Comparison of ENCODE assay signal across 8 cellular contexts in genomic region chr5:138975098-138975847, GRCh38.
A peak's percentile ranks its signal among the peaks of the same experiment; 100 is the strongest.
DNase-seq lines count a peak whose midpoint lies in the region; ATAC-seq and TF ChIP-seq lines count a peak whose summit lies in the region.

No MANE protein-coding gene starts in this region.

- no peak overlapping the region for H2BK5ac ChIP-seq in neuronal stem cell (ENCODE audit: low read length)

- H3K9ac ChIP-seq in neuronal stem cell (ENCODE audit: low read depth, low read length, poor library complexity), result peak overlapping the region; percentile 61

- intact Hi-C loops in esophagus squamous epithelium (cut with DNase I), result no loop called here

- H3K23ac ChIP-seq in neuronal stem cell (ENCODE audit: low read depth, low read length, poor library complexity), result no peak overlapping the region

- H4K8ac ChIP-seq in neuronal stem cell (ENCODE audit: low read depth, low read length), result no peak overlapping the region

- H3K9me3 ChIP-seq in esophagus squamous epithelium (no peaks in the 10 kb centered on the region), neuronal stem cell (replicated peaks in 1 of 2; ENCODE audit: control insufficient read depth in 2 of 2, insufficient read depth in 1 of 2, low read depth in 1 of 2, low read length in 2 of 2) (no peaks in the 10 kb centered on the region)

- H3K4ac ChIP-seq in neuronal stem cell (ENCODE audit: low read length), result no peak overlapping the region

- WGBS in esophagus squamous epithelium, 2 donors, result 80% methylated on average over 4 to 10 of the region's 10 CpGs
- WGBS in neuronal stem cell (ENCODE audit: extremely low coverage in 2 of 2, insufficient read length in 2 of 2, insufficient replicate concordance in 1 of 2), 2 donors, result no CpG with 5 or more reads among the region's 10 CpGs

- peaks cover 0 to 37% (median 6%) of the 10 kb centered on the region in 3 donors for H3K4me1 ChIP-seq in esophagus squamous epithelium
- peaks cover 15 to 23% of the 10 kb centered on the region in 2 donors for H3K4me1 ChIP-seq in neuronal stem cell (ENCODE audit: control insufficient read depth in 2 of 2, insufficient read depth in 1 of 2, low read depth in 1 of 2, low read length in 2 of 2)

- ATAC-seq in GM21360 (IDR thresholded peaks at IDR 0.05; ENCODE audit: unreplicated experiment) (no peak), GM21515 (IDR thresholded peaks at IDR 0.05; ENCODE audit: unreplicated experiment) (no peak)
- ATAC-seq in effector memory CD8-positive, alpha-beta T cell (replicated peaks), result no peak

- H2BK15ac ChIP-seq in neuronal stem cell (ENCODE audit: low read length), result no peak overlapping the region

- H3K9me3 Mint-ChIP-seq in effector memory CD8-positive, alpha-beta T cell, result no peaks in the 10 kb centered on the region

- no peak overlapping the region for H3K4me3 Mint-ChIP-seq in effector memory CD8-positive, alpha-beta T cell

- H2AK5ac ChIP-seq in neuronal stem cell (ENCODE audit: low read depth, low read length), result peak overlapping the region; percentile 18

- TF ChIP-seq POLR2A in esophagus squamous epithelium (IDR thresholded peaks at IDR 0.05), result no peak

- no peak overlapping the region for H3K27ac Mint-ChIP-seq in effector memory CD8-positive, alpha-beta T cell

- H3K27me3 ChIP-seq in esophagus squamous epithelium (no peaks in the 10 kb centered on the region), neuronal stem cell (ENCODE audit: control insufficient read depth in 3 of 3, insufficient read depth in 3 of 3, low read depth in 1 of 3, low read length in 3 of 3) (no peaks in the 10 kb centered on the region)

- H3K27ac ChIP-seq in esophagus squamous epithelium, result peak overlapping the region in 3 of 4 donors; percentile 1 to 72 (median 60)
- H3K27ac ChIP-seq in neuronal stem cell (replicated peaks; ENCODE audit: low read length), result no peak overlapping the region

- H3K36me3 ChIP-seq in esophagus squamous epithelium (no peaks in the 10 kb centered on the region), neuronal stem cell (replicated peaks in 1 of 2; ENCODE audit: control insufficient read depth in 2 of 2, insufficient read depth in 2 of 2, low read length in 2 of 2) (peaks cover 0 to 2% of the 10 kb centered on the region in 2 donors)

- H2AFZ ChIP-seq in neuronal stem cell (ENCODE audit: low read length), result no peak overlapping the region

- peaks cover 8 to 11% of the 10 kb centered on the region in 2 donors for H3K4me1 Mint-ChIP-seq in effector memory CD8-positive, alpha-beta T cell (ENCODE audit: low read depth in 2 of 2)

- no peak overlapping the region for H3K14ac ChIP-seq in neuronal stem cell (ENCODE audit: low read length)

- H3K27me3 Mint-ChIP-seq in effector memory CD8-positive, alpha-beta T cell, result no peaks in the 10 kb centered on the region

- no peak overlapping the region for H3K4me3 ChIP-seq in esophagus squamous epithelium
- H3K4me3 ChIP-seq in neuronal stem cell (ENCODE audit: low read length in 2 of 2), result no peak overlapping the region

- H3K36me3 Mint-ChIP-seq in effector memory CD8-positive, alpha-beta T cell (ENCODE audit: insufficient read depth), result no peaks in the 10 kb centered on the region

- H3K18ac ChIP-seq in neuronal stem cell (ENCODE audit: low read length), result peak overlapping the region; percentile 36

- H2BK120ac ChIP-seq in neuronal stem cell (ENCODE audit: low read depth, low read length), result no peak overlapping the region

- peak overlapping the region; percentile 44 for H4K91ac ChIP-seq in neuronal stem cell (ENCODE audit: low read depth, low read length, poor library complexity)

- H3K79me1 ChIP-seq in neuronal stem cell (ENCODE audit: low read depth, low read length), result no peaks in the 10 kb centered on the region

- no peak for TF ChIP-seq CTCF in esophagus squamous epithelium (IDR thresholded peaks at IDR 0.05)

- H2BK12ac ChIP-seq in neuronal stem cell (ENCODE audit: low read length), result no peak overlapping the region

- peak; percentile 83 for DNase-seq in AG08395 (ENCODE audit: low spot score)
- DNase-seq in NCI-H2029 treated with DMSO at 0.1 percent for 48 hours (lab: John Stamatoyannopoulos, UW), result peak; percentile 96
- no peak for DNase-seq in esophagus squamous epithelium (lab: John Stamatoyannopoulos, UW)
- no peak for DNase-seq in neuronal stem cell (ENCODE audit: low spot score)
- no peak for DNase-seq in NCI-H2171 (lab: John Stamatoyannopoulos, UW)
- DNase-seq in effector memory CD8-positive, alpha-beta T cell, result no peak

- no peak overlapping the region for H3K4me2 ChIP-seq in neuronal stem cell (ENCODE audit: insufficient read depth, low read length, poor library complexity, severe bottlenecking)

Comparison
In these comparisons a context has a peak if more than half of its experiments do, and no peak if none do; other contexts are left out.
1. DNase-seq: peak in AG08395 (single experiment) and NCI-H2029 treated with DMSO at 0.1 percent for 48 hours (single experiment); none in esophagus squamous epithelium (single experiment), neuronal stem cell (single experiment), NCI-H2171 (single experiment) and effector memory CD8-positive, alpha-beta T cell (0 of 3).